14 cellular contexts compared by ENCODE assay signal in the genomic region with DNA sequence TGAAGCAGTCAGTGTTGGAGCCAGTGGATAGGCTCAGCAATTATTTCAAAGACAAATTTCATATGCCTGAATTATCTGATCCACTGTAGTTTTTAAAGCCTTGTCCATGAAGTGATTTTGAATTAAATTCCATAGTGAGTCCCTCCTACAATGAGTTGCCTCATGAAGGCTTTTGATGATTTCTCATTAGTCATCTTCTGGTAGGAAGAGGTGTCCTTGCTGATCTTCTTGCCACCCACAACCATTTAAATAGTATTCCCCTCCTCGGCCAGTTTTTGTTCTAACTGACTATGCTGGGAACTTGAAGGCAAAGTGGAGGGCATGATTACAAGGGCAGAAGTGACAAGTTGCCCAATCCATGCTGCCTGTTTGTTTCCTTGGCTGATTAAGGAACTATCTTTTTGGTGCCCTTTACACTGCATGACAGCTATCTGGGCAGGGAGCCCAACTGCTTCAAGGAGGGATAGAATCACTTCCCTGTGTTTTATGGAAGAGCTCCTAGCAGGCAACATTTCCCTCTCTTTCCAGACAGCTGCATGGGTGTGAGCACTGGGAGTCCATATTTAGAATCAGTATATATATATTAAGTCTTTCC.
A peak's percentile ranks its signal among the peaks of the same experiment; 100 is the strongest.
DNase-seq lines count a peak whose midpoint lies in the region; ATAC-seq and TF ChIP-seq lines count a peak whose summit lies in the region.
"Had no signal": no experiment of that assay in that cellular context is flagged by ENCODE, and none has a peak within 500 bp of the region (broad histone marks: within the 10 kb centered on the region; RNA-seq: fewer than 3 reads in every experiment).

No MANE protein-coding gene starts in this region.

- intact Hi-C loops in A673 (cut with micrococcal nuclease; ENCODE audit: unreplicated experiment) (loop anchor here (10.0 kb wide), 1 partner anchor 308 kb away; no protein-coding TSS in a partner anchor), mucosa of descending colon (cut with DNase I, micrococcal nuclease) (no loop called here)
- intact Hi-C loops in activated CD4-positive, alpha-beta T cell treated with anti-CD3 and anti-CD28 coated beads, Interleukin-2, amount 10 ng/mL, durations not matched to agents 24 days and 14 days (cut with micrococcal nuclease) = no loop called here

- no peaks in the 10 kb centered on the region for H3K4me1 Mint-ChIP-seq in activated CD4-positive, alpha-beta T cell treated with anti-CD3 and anti-CD28 coated beads, Interleukin-2, amount 10 ng/mL, durations not matched to agents 24 days and 14 days
- H3K4me1 Mint-ChIP-seq in T-cell = no peaks in the 10 kb centered on the region
- H3K4me1 Mint-ChIP-seq: stimulated activated naive B cell treated with anti-CD40 and anti-IgM and Interleukin-4, amounts not matched to agents 10 μg/mL and 1 μg/mL and 100 μg/mL, for 72 hours had no signal

- POLR2A ChIA-PET in A673 (lab: Charles Lee; ENCODE audit: low non-redundant PET) = no interaction called here
- POLR2A ChIA-PET in T-cell (lab: Charles Lee) = no interaction called here

- peak overlapping the region; percentile 55 for H3K27ac ChIP-seq in A673 (ENCODE audit: low read depth, low read length, poor library complexity, severe bottlenecking)

- peak; percentile 84 for DNase-seq in A673 (ENCODE audit: low spot score)
- peak; percentile 66 for DNase-seq in M059J (ENCODE audit: low read depth)
- peak; percentile 4 for DNase-seq in epithelial cell of esophagus (ENCODE audit: low read depth)
- DNase-seq in mucosa of descending colon = peak in 2 of 3 donors; percentile 42 to 69
- no peak for DNase-seq in activated CD4-positive, alpha-beta T cell treated with anti-CD3 and anti-CD28 coated beads, Interleukin-2, amount 10 ng/mL, durations not matched to agents 24 days and 14 days
- no peak for DNase-seq in T-cell
- no peak for DNase-seq in NCI-H748 (lab: John Stamatoyannopoulos, UW; ENCODE audit: unreplicated experiment)
- DNase-seq: effector memory CD8-positive, alpha-beta T cell; GOT3; naive thymus-derived CD8-positive, alpha-beta T cell; NCI-H774; stimulated activated naive B cell treated with anti-CD40 and anti-IgM and Interleukin-4, amounts not matched to agents 10 μg/mL and 1 μg/mL and 100 μg/mL, for 72 hours; T-helper 2 cell had no signal

- no peaks in the 10 kb centered on the region for H3K27me3 ChIP-seq in A673 (replicated peaks; ENCODE audit: insufficient read depth, low read depth, low read length, poor library complexity)

- H3K4me1 ChIP-seq in A673 (ENCODE audit: insufficient read depth, low read length, poor library complexity, severe bottlenecking) = peaks cover 60% of the 10 kb centered on the region
- H3K4me1 ChIP-seq in mucosa of descending colon (ENCODE audit: low read depth) = no peaks in the 10 kb centered on the region

- TF ChIP-seq CTCF in A673 (conservative IDR thresholded peaks at IDR 0.05; ENCODE audit: low read depth, low read length) (no peak), epithelial cell of esophagus (IDR thresholded peaks at IDR 0.05; ENCODE audit: insufficient read depth, low read depth, low read length, missing control alignments) (no peak), mucosa of descending colon (IDR thresholded peaks at IDR 0.05) (no peak)

- H3K9me3 ChIP-seq in A673 (ENCODE audit: low read depth, low read length, poor library complexity, severe bottlenecking) (no peaks in the 10 kb centered on the region), mucosa of descending colon (no peaks in the 10 kb centered on the region)

- H3K4me3 ChIP-seq in A673 (ENCODE audit: low read depth, low read length, poor library complexity, severe bottlenecking) (no peak overlapping the region), epithelial cell of esophagus (ENCODE audit: low read length) (no peak overlapping the region), mucosa of descending colon (no peak overlapping the region)

- no peaks in the 10 kb centered on the region for H3K36me3 Mint-ChIP-seq in activated CD4-positive, alpha-beta T cell treated with anti-CD3 and anti-CD28 coated beads, Interleukin-2, amount 10 ng/mL, durations not matched to agents 24 days and 14 days (ENCODE audit: low read depth)
- no peaks in the 10 kb centered on the region for H3K36me3 Mint-ChIP-seq in T-cell
- H3K36me3 Mint-ChIP-seq: naive thymus-derived CD8-positive, alpha-beta T cell; stimulated activated naive B cell treated with anti-CD40 and anti-IgM and Interleukin-4, amounts not matched to agents 10 μg/mL and 1 μg/mL and 100 μg/mL, for 72 hours had no signal

- no peak overlapping the region for H3K4me3 Mint-ChIP-seq in activated CD4-positive, alpha-beta T cell treated with anti-CD3 and anti-CD28 coated beads, Interleukin-2, amount 10 ng/mL, durations not matched to agents 24 days and 14 days
- H3K4me3 Mint-ChIP-seq in T-cell = no peak overlapping the region
- H3K4me3 Mint-ChIP-seq: effector memory CD8-positive, alpha-beta T cell; naive thymus-derived CD8-positive, alpha-beta T cell; stimulated activated naive B cell treated with anti-CD40 and anti-IgM and Interleukin-4, amounts not matched to agents 10 μg/mL and 1 μg/mL and 100 μg/mL, for 72 hours had no signal

- no peak overlapping the region for H3K27ac Mint-ChIP-seq in activated CD4-positive, alpha-beta T cell treated with anti-CD3 and anti-CD28 coated beads, Interleukin-2, amount 10 ng/mL, durations not matched to agents 24 days and 14 days
- H3K27ac Mint-ChIP-seq in T-cell = no peak overlapping the region
- H3K27ac Mint-ChIP-seq: effector memory CD8-positive, alpha-beta T cell; naive thymus-derived CD8-positive, alpha-beta T cell; stimulated activated naive B cell treated with anti-CD40 and anti-IgM and Interleukin-4, amounts not matched to agents 10 μg/mL and 1 μg/mL and 100 μg/mL, for 72 hours had no signal

- H3K9me3 Mint-ChIP-seq in activated CD4-positive, alpha-beta T cell treated with anti-CD3 and anti-CD28 coated beads, Interleukin-2, amount 10 ng/mL, durations not matched to agents 24 days and 14 days = no peaks in the 10 kb centered on the region
- H3K9me3 Mint-ChIP-seq in T-cell = peaks cover 0 to 6% (median 2%) of the 10 kb centered on the region in 3 donors

- H3K36me3 ChIP-seq in A673 (ENCODE audit: insufficient read depth, low read length, poor library complexity, severe bottlenecking) (no peaks in the 10 kb centered on the region), mucosa of descending colon (ENCODE audit: low read depth) (no peaks in the 10 kb centered on the region)

- ATAC-seq in mucosa of descending colon = peak; percentile 80
- ATAC-seq in HG02852 (IDR thresholded peaks at IDR 0.05; ENCODE audit: unreplicated experiment) = no peak
- no peak for ATAC-seq in T-cell (replicated peaks in 1 of 4)
- ATAC-seq: effector memory CD8-positive, alpha-beta T cell; naive thymus-derived CD8-positive, alpha-beta T cell; stimulated activated naive B cell treated with anti-CD40 and anti-IgM and Interleukin-4, amounts not matched to agents 10 μg/mL and 1 μg/mL and 100 μg/mL, for 72 hours had no signal

- BruUV-seq in A673 (replicated peaks; lab: Mats Ljungman, UMichigan) = no TSS peak

- CTCF ChIA-PET in A673 (lab: Charles Lee) = interaction anchor here (0.6 kb wide), 1 partner anchor 379 kb away, joined by 7 read pairs; no protein-coding TSS in a partner anchor
- CTCF ChIA-PET in T-cell (lab: Charles Lee) = no interaction called here

- no peaks in the 10 kb centered on the region for H3K27me3 Mint-ChIP-seq in activated CD4-positive, alpha-beta T cell treated with anti-CD3 and anti-CD28 coated beads, Interleukin-2, amount 10 ng/mL, durations not matched to agents 24 days and 14 days
- H3K27me3 Mint-ChIP-seq in T-cell = no peaks in the 10 kb centered on the region
- H3K27me3 Mint-ChIP-seq: effector memory CD8-positive, alpha-beta T cell; naive thymus-derived CD8-positive, alpha-beta T cell; stimulated activated naive B cell treated with anti-CD40 and anti-IgM and Interleukin-4, amounts not matched to agents 10 μg/mL and 1 μg/mL and 100 μg/mL, for 72 hours had no signal

Comparison
In these comparisons a context has a peak if more than half of its experiments do, and no peak if none do; other contexts are left out.
1. DNase-seq: peak in A673 (single experiment), M059J (single experiment), epithelial cell of esophagus (single experiment) and mucosa of descending colon (2 of 3); none in activated CD4-positive, alpha-beta T cell treated with anti-CD3 and anti-CD28 coated beads, Interleukin-2, amount 10 ng/mL, durations not matched to agents 24 days and 14 days (single experiment), T-cell (0 of 34) and NCI-H748 (single experiment).